In the genomic region with DNA sequence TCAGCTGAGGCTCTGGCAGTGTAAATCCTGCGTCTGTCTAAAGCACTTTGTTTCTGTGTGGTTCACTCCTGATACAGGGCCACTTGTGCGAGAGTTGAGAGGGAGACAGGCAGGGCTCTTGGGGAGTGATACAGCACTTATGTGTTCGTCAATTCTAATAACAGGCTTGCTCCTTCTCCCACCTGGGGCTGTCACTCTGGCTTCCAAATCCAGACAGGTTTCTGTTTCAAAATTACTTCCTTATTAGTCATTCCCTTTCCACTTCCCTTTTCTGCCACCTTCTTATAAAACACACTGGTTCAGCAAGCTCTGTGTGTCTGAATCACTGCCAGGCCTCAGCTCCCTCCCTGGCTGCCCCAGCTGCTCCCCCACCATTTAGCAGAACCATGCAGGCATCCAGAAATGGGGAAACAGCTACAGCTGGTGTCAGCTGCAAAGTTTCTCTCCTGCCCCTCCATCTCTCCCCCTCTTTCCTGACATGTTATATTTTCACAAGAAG, we compare ENCODE assay signal across 8 cellular contexts. TPM values are rescaled to one million over a fixed set of nuclear protein-coding genes. Genes with fewer than 3 reads are reported as not detected.
A peak's percentile ranks its signal among the peaks of the same experiment; 100 is the strongest.
DNase-seq lines count a peak whose midpoint lies in the region; ATAC-seq, FAIRE-seq and TF ChIP-seq lines count a peak whose summit lies in the region.

No MANE protein-coding gene starts in this region.

- peak; percentile 33 for FAIRE-seq in H54 (lab: Jason Lieb, UNC)

- in situ Hi-C loops in GM13977 (cut with MboI; ENCODE audit: low pct_unique_long_range_greater_than_20kb, low sequenced_read_pairs, unreplicated experiment): no loop called here

- no peak overlapping the region for H2AFZ ChIP-seq in fibroblast of lung (ENCODE audit: low read length)

- H3K79me2 ChIP-seq in fibroblast of lung (ENCODE audit: control insufficient read depth, insufficient read depth, low read length): no peaks in the 10 kb centered on the region

- H3K9me3 ChIP-seq in RWPE2 (ENCODE audit: severe bottlenecking): no peaks in the 10 kb centered on the region
- no peaks in the 10 kb centered on the region for H3K9me3 ChIP-seq in fibroblast of lung (ENCODE audit: control insufficient read depth, insufficient read depth, low read depth, low read length)
- no peaks in the 10 kb centered on the region for H3K9me3 ChIP-seq in neutrophil
- H3K9me3 ChIP-seq in WERI-Rb-1 (ENCODE audit: severe bottlenecking): no peaks in the 10 kb centered on the region

- peak; percentile 93 for ATAC-seq in RWPE2 (ENCODE audit: low read depth)
- no peak for ATAC-seq in HG03025 (IDR thresholded peaks at IDR 0.05; ENCODE audit: low FRiP score, unreplicated experiment)

- H3K27ac ChIP-seq in RWPE2 (ENCODE audit: poor library complexity, severe bottlenecking) (peak overlapping the region; percentile 81), fibroblast of lung (ENCODE audit: insufficient read depth, low read length) (no peak overlapping the region), neutrophil (peak overlapping the region; percentile 72), WERI-Rb-1 (no peak overlapping the region)

- no peaks in the 10 kb centered on the region for H4K20me1 ChIP-seq in fibroblast of lung (ENCODE audit: control insufficient read depth, extremely low read depth, insufficient read depth, low read length)

- H3K4me1 ChIP-seq in RWPE2 (ENCODE audit: insufficient read depth, poor library complexity, severe bottlenecking) (peaks cover 23% of the 10 kb centered on the region), fibroblast of lung (ENCODE audit: control insufficient read depth, extremely low read depth, insufficient read depth, low read length) (no peaks in the 10 kb centered on the region), neutrophil (ENCODE audit: control insufficient read depth in 1 of 2, insufficient read depth in 1 of 2, low read depth in 1 of 2, low read length in 1 of 2) (peaks cover 13 to 25% of the 10 kb centered on the region in 2 experiments)

- peak; percentile 44 for DNase-seq in GM13977 (ENCODE audit: low spot score)
- DNase-seq in H54 (ENCODE audit: insufficient read length, low spot score): peak; percentile 68
- peak; percentile 89 for DNase-seq in M059J (ENCODE audit: low read depth)
- DNase-seq in RWPE2 (ENCODE audit: low spot score): peak; percentile 80
- peak; percentile 64 to 86 for DNase-seq in fibroblast of lung (ENCODE audit: low read depth in 2 of 2)
- no peak for DNase-seq in WERI-Rb-1

- TF ChIP-seq POLR2A in H54 (IDR thresholded peaks at IDR 0.05; ENCODE audit: low read depth, low read length): no peak

- H3K36me3 ChIP-seq in RWPE2 (ENCODE audit: low read depth) (no peaks in the 10 kb centered on the region), fibroblast of lung (ENCODE audit: control insufficient read depth, insufficient read depth, low read length) (no peaks in the 10 kb centered on the region), neutrophil (no peaks in the 10 kb centered on the region), WERI-Rb-1 (no peaks in the 10 kb centered on the region)

- H3K4me3 ChIP-seq in RWPE2 (ENCODE audit: severe bottlenecking): no peak overlapping the region
- H3K4me3 ChIP-seq in fibroblast of lung (replicated peaks in 1 of 4; ENCODE audit: control extremely low read depth in 1 of 4, insufficient read depth in 1 of 4, low read depth in 3 of 4, low read length in 4 of 4): no peak overlapping the region
- H3K4me3 ChIP-seq in neutrophil (ENCODE audit: low read depth in 1 of 2, low read length in 1 of 2): peak overlapping the region in 1 of 2 experiments; percentile 5
- H3K4me3 ChIP-seq in WERI-Rb-1 (ENCODE audit: low read depth, low read length): no peak overlapping the region

- TF ChIP-seq CTCF in GM13977 (IDR thresholded peaks at IDR 0.05; ENCODE audit: extremely low read depth, insufficient read depth, missing control alignments) (no peak), RWPE2 (IDR thresholded peaks at IDR 0.05; ENCODE audit: poor library complexity, severe bottlenecking) (no peak), fibroblast of lung (conservative IDR thresholded peaks at IDR 0.05 in 1 of 2, IDR thresholded peaks at IDR 0.05 in 1 of 2; ENCODE audit: low read depth in 1 of 2, low read length in 2 of 2) (no peak), neutrophil (IDR thresholded peaks at IDR 0.05) (no peak), WERI-Rb-1 (IDR thresholded peaks at IDR 0.05; ENCODE audit: low read depth, low read length) (no peak)

- no peak overlapping the region for H3K4me2 ChIP-seq in fibroblast of lung (ENCODE audit: extremely low read depth, insufficient read depth, low read length)

- no peak overlapping the region for H3K9ac ChIP-seq in fibroblast of lung (ENCODE audit: insufficient read depth, low read length)

- H3K27me3 ChIP-seq in RWPE2 (ENCODE audit: insufficient read depth, poor library complexity, severe bottlenecking) (no peaks in the 10 kb centered on the region), fibroblast of lung (ENCODE audit: control insufficient read depth, insufficient read depth, low read length) (peaks cover 4% of the 10 kb centered on the region), neutrophil (peaks cover 13% of the 10 kb centered on the region), WERI-Rb-1 (ENCODE audit: insufficient read depth, low read depth, severe bottlenecking) (no peaks in the 10 kb centered on the region)

RNA-seq across cellular contexts. Expression of gene ZNRF2, which starts 58.5 kb away (rescaled TPM):
- 10.3 and 12.1 TPM in 2 replicates for total RNA-seq in M059J (2014; rRNA removed; shearing (Covaris generic))
- total RNA-seq in fibroblast of lung: 7.2 and 7.9 TPM in 2 replicates
- 2.1 and 2.6 TPM in 2 replicates for polyA plus RNA-seq in fibroblast of lung
- polyA plus RNA-seq in fibroblast of lung (2012): 1.6 and 1.8 TPM in 2 replicates
- not detected in 2 replicates for polyA minus RNA-seq in fibroblast of lung (ENCODE audit: low replicate concordance)

Comparison
In these comparisons a context has a peak if more than half of its experiments do, and no peak if none do; other contexts are left out.
1. H3K27ac ChIP-seq: peak in RWPE2 (single experiment) and neutrophil (single experiment); none in fibroblast of lung (single experiment) and WERI-Rb-1 (single experiment).